ENCODE assay signal across 16 cellular contexts in genomic region chr10:129033354-129033729, GRCh38.
"Had no signal": no experiment of that assay in that cellular context is flagged by ENCODE, and none has a peak within 500 bp of the region (broad histone marks: within the 10 kb centered on the region; RNA-seq: fewer than 3 reads in every experiment).

No MANE protein-coding gene starts in this region.

- H3K4me1 Mint-ChIP-seq: memory B cell had no signal

- H3K4me3 Mint-ChIP-seq: dendritic cell treated with granulocyte-macrophage colony-stimulating factor and Interleukin-4, amounts not matched to agents 40 ng/mL and 50 ng/mL, for 4 days; immature natural killer cell; memory B cell; naive B cell; stimulated activated naive B cell treated with anti-CD40 and anti-IgM and Interleukin-4, amounts not matched to agents 10 μg/mL and 1 μg/mL and 100 μg/mL, for 72 hours had no signal

- DNase-seq: activated CD4-positive, alpha-beta T cell treated with anti-CD3 and anti-CD28 coated beads for 1 hour; activated CD8-positive, alpha-beta memory T cell treated with anti-CD3 and anti-CD28 coated beads for 24 hours; activated CD8-positive, alpha-beta memory T cell treated with anti-CD3 and anti-CD28 coated beads, Interleukin-2, amount 50 U/mL, for 48 hours; activated effector memory CD4-positive, alpha-beta T cell treated with Interleukin-2 at 50 U/mL for 16 hours; activated naive CD4-positive, alpha-beta T cell treated with anti-CD3 and anti-CD28 coated beads, Interleukin-2, amount 50 U/mL, for 16 hours; activated T-cell treated with anti-CD3 and anti-CD28 coated beads, Interleukin-2, amount 50 U/mL, for 48 hours; effector CD8-positive, alpha-beta T cell; esophagus squamous epithelium; immature natural killer cell; mucosa of descending colon; naive B cell; spleen; stimulated activated naive B cell treated with anti-CD40 and anti-IgM and Interleukin-4, amounts not matched to agents 10 μg/mL and 1 μg/mL and 100 μg/mL, for 72 hours had no signal

- H3K9me3 Mint-ChIP-seq: dendritic cell treated with granulocyte-macrophage colony-stimulating factor and Interleukin-4, amounts not matched to agents 40 ng/mL and 50 ng/mL, for 4 days; immature natural killer cell; memory B cell; naive B cell; stimulated activated naive B cell treated with anti-CD40 and anti-IgM and Interleukin-4, amounts not matched to agents 10 μg/mL and 1 μg/mL and 100 μg/mL, for 72 hours had no signal

- FAIRE-seq: endothelial cell of umbilical vein had no signal

- H3K9me3 ChIP-seq: esophagus squamous epithelium, mucosa of descending colon, spleen had no signal

- ATAC-seq: mucosa of descending colon; stimulated activated naive B cell treated with anti-CD40 and anti-IgM and Interleukin-4, amounts not matched to agents 10 μg/mL and 1 μg/mL and 100 μg/mL, for 72 hours had no signal

- H3K4me3 ChIP-seq: esophagus squamous epithelium, mucosa of descending colon, spleen had no signal

- H3K27ac Mint-ChIP-seq: dendritic cell treated with granulocyte-macrophage colony-stimulating factor and Interleukin-4, amounts not matched to agents 40 ng/mL and 50 ng/mL, for 4 days; immature natural killer cell; memory B cell; naive B cell; stimulated activated naive B cell treated with anti-CD40 and anti-IgM and Interleukin-4, amounts not matched to agents 10 μg/mL and 1 μg/mL and 100 μg/mL, for 72 hours had no signal

- H3K36me3 ChIP-seq: esophagus squamous epithelium, spleen had no signal

- H3K36me3 Mint-ChIP-seq: immature natural killer cell; memory B cell; naive B cell; stimulated activated naive B cell treated with anti-CD40 and anti-IgM and Interleukin-4, amounts not matched to agents 10 μg/mL and 1 μg/mL and 100 μg/mL, for 72 hours had no signal
